16 cellular contexts compared by ENCODE assay signal in the genomic region with DNA sequence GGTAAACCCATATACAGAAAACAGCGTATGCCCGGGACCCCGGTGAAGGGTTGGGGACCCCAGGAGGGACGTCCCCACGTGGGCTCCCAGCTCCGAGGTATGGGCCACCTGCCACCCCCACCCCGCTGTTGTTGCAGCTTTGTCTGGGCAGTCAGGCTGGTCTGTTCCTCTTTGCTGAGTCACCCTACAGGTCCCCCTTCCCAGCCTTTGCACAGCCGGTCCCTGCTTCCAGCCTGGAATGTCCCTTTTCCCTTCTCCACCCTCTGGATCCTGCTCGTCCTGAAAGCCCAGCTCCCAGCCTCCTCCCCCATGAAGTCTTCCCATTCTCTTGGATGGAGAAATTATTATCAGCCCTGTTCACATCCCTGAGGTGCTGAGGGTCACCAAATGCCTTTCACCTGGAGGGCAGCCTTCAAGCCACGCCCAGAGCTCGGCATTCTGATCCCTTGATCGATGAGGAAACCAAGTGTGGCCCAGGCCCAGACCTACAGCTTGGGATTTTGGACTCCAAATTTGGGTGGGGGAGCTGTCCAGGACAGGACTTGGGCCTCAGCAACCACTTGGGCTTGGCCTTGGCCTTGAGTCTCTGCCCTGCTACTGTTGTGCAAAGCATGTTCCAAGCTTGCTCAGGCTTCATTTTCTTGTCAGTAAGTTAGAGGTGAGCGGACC. TPM values are rescaled to one million over a fixed set of nuclear protein-coding genes. Genes with fewer than 3 reads are reported as not detected.
A peak's percentile ranks its signal among the peaks of the same experiment; 100 is the strongest.
DNase-seq lines count a peak whose midpoint lies in the region; ATAC-seq and TF ChIP-seq lines count a peak whose summit lies in the region.
"Had no signal": no experiment of that assay in that cellular context is flagged by ENCODE, and none has a peak within 500 bp of the region (broad histone marks: within the 10 kb centered on the region; RNA-seq: fewer than 3 reads in every experiment).

No MANE protein-coding gene starts in this region.

- peak overlapping the region; percentile 100 for H3K27ac Mint-ChIP-seq in type B pancreatic cell
- no peak overlapping the region for H3K27ac Mint-ChIP-seq in activated T-helper 17 cell treated with anti-CD3 and anti-CD28 coated beads, Interleukin-2, amount 50 U/mL, for 72 hours
- H3K27ac Mint-ChIP-seq: T-helper 17 cell had no signal

- peak overlapping the region; percentile 23 to 86 for H3K27ac ChIP-seq in left lung
- no peak overlapping the region for H3K27ac ChIP-seq in psoas muscle
- H3K27ac ChIP-seq: gastrocnemius medialis, left ventricle myocardium inferior had no signal

- H3K36me3 ChIP-seq in left lung (no peaks in the 10 kb centered on the region), psoas muscle (ENCODE audit: insufficient read depth in 1 of 2, low read depth in 1 of 2) (no peaks in the 10 kb centered on the region)
- H3K36me3 ChIP-seq: gastrocnemius medialis, left ventricle myocardium inferior had no signal

- ATAC-seq in left lung (peak; percentile 24), psoas muscle (no peak)
- no peak for ATAC-seq in activated T-helper 17 cell treated with anti-CD3 and anti-CD28 coated beads, Interleukin-2, amount 50 U/mL, for 72 hours (replicated peaks)
- ATAC-seq: gastrocnemius medialis, T-helper 17 cell had no signal

- H3K4me3 Mint-ChIP-seq in type B pancreatic cell, result peak overlapping the region; percentile 95
- no peak overlapping the region for H3K4me3 Mint-ChIP-seq in activated T-helper 17 cell treated with anti-CD3 and anti-CD28 coated beads, Interleukin-2, amount 50 U/mL, for 72 hours
- H3K4me3 Mint-ChIP-seq: T-helper 17 cell had no signal

- H3K36me3 Mint-ChIP-seq in type B pancreatic cell, result peaks cover 3% of the 10 kb centered on the region
- no peaks in the 10 kb centered on the region for H3K36me3 Mint-ChIP-seq in activated T-helper 17 cell treated with anti-CD3 and anti-CD28 coated beads, Interleukin-2, amount 50 U/mL, for 72 hours (ENCODE audit: low read depth)

- intact Hi-C loops in left lung (cut with DNase I) (no loop called here), psoas muscle (cut with DNase I) (no loop called here)

- H3K27me3 ChIP-seq in left lung, result peaks cover 0 to 9% of the 10 kb centered on the region in 2 donors
- peaks cover 0 to 5% (median 2%) of the 10 kb centered on the region in 3 donors for H3K27me3 ChIP-seq in psoas muscle (ENCODE audit: insufficient read depth in 3 of 3, low read length in 2 of 3)
- H3K27me3 ChIP-seq: gastrocnemius medialis had no signal

- peaks cover 17% of the 10 kb centered on the region for H3K4me1 Mint-ChIP-seq in type B pancreatic cell (ENCODE audit: unreplicated experiment)
- no peaks in the 10 kb centered on the region for H3K4me1 Mint-ChIP-seq in activated T-helper 17 cell treated with anti-CD3 and anti-CD28 coated beads, Interleukin-2, amount 50 U/mL, for 72 hours

- 72 to 76% (median 73%) methylated on average over 13 of the region's 13 CpGs for WGBS in psoas muscle, 3 donors

- H3K4me3 ChIP-seq in left lung (peak overlapping the region in 1 of 2 donors; percentile 48), psoas muscle (no peak overlapping the region)
- H3K4me3 ChIP-seq: gastrocnemius medialis, left ventricle myocardium inferior had no signal

- no peaks in the 10 kb centered on the region for H3K9me3 Mint-ChIP-seq in type B pancreatic cell
- H3K9me3 Mint-ChIP-seq in activated T-helper 17 cell treated with anti-CD3 and anti-CD28 coated beads, Interleukin-2, amount 50 U/mL, for 72 hours, result no peaks in the 10 kb centered on the region

- H3K4me1 ChIP-seq in left lung (peaks cover 7 to 8% of the 10 kb centered on the region in 2 donors), psoas muscle (no peaks in the 10 kb centered on the region)

- peaks cover 21% of the 10 kb centered on the region for H3K27me3 Mint-ChIP-seq in type B pancreatic cell
- H3K27me3 Mint-ChIP-seq in activated T-helper 17 cell treated with anti-CD3 and anti-CD28 coated beads, Interleukin-2, amount 50 U/mL, for 72 hours, result peaks cover 3% of the 10 kb centered on the region

- peak in 2 of 3 experiments; percentile 51 to 52 for DNase-seq in NCI-H1417 (lab: John Stamatoyannopoulos, UW)
- DNase-seq in NCI-H1417 treated with DMSO at 0.1 percent for 48 hours (lab: John Stamatoyannopoulos, UW), result no peak
- DNase-seq in SW480 (ENCODE audit: low spot score), result peak; percentile 90
- peak; percentile 61 to 76 for DNase-seq in left lung
- DNase-seq in type B pancreatic cell (ENCODE audit: extremely low spot score, unreplicated experiment), result no peak
- no peak for DNase-seq in psoas muscle
- DNase-seq in epidermal melanocyte (ENCODE audit: insufficient read length, low spot score), result no peak
- DNase-seq: activated CD8-positive, alpha-beta memory T cell treated with anti-CD3 and anti-CD28 coated beads for 24 hours; activated naive CD4-positive, alpha-beta T cell treated with anti-CD3 and anti-CD28 coated beads, Interleukin-2, amount 50 U/mL, for 16 hours; gastrocnemius medialis; left ventricle myocardium inferior; NCI-H1105 treated with DMSO at 0.1 percent for 48 hours; NK-92 treated with Interleukin-12 subunit alpha and Interleukin-12 subunit beta, amount 100 ng/mL, for 24 hours; stimulated activated CD4-positive, alpha-beta T cell treated with anti-CD3 and anti-CD28 coated beads, Interleukin-4, amount 100 ng/mL, for 4 hours; T-helper 17 cell had no signal

- H3K9me3 ChIP-seq in left lung (no peaks in the 10 kb centered on the region), psoas muscle (no peaks in the 10 kb centered on the region)
- H3K9me3 ChIP-seq: gastrocnemius medialis, left ventricle myocardium inferior had no signal

- TF ChIP-seq CTCF in left lung (IDR thresholded peaks at IDR 0.05), result no peak
- no peak for TF ChIP-seq CTCF in type B pancreatic cell (conservative IDR thresholded peaks at IDR 0.05)
- TF ChIP-seq CTCF in psoas muscle (IDR thresholded peaks at IDR 0.05), result no peak

RNA-seq across cellular contexts. Expression of gene CLDN4, which starts 2.6 kb away (rescaled TPM):
- total RNA-seq in left lung (100 to 1,000 TPM; 108 to 219 TPM), type B pancreatic cell (ENCODE audit: low replicate concordance) (223 and 787 TPM in 2 replicates), psoas muscle (under 1 TPM in 2 of 4 donors, not detected in 2; 0.15 to 0.16 TPM)
- polyA plus RNA-seq in psoas muscle, result under 1 TPM in 2 of 3 donors, not detected in 1; 0.10 to 0.16 TPM
- under 1 TPM in 1 of 2 donors, not detected in 1; 0.26 TPM for total RNA-seq in activated T-helper 17 cell treated with anti-CD3 and anti-CD28 coated beads, Interleukin-2, amount 50 U/mL, for 72 hours

RNA-seq across cellular contexts. Expression of gene METTL27, which starts 8.9 kb away (rescaled TPM):
- 1 to 10 TPM; 1.5 to 2.6 TPM for total RNA-seq in left lung
- total RNA-seq in type B pancreatic cell (ENCODE audit: low replicate concordance), result 8.5 and 11.5 TPM in 2 replicates
- under 1 TPM in 3 of 4 donors, not detected in 1; 0.24 to 0.84 (median 0.50) TPM for total RNA-seq in psoas muscle
- under 1 TPM; 0.09 to 0.21 (median 0.11) TPM for polyA plus RNA-seq in psoas muscle
- 1 to 10 TPM in 1 of 2 donors, under 1 TPM in 1; 0.76 to 1.5 TPM for total RNA-seq in activated T-helper 17 cell treated with anti-CD3 and anti-CD28 coated beads, Interleukin-2, amount 50 U/mL, for 72 hours

RNA-seq across cellular contexts. Expression of gene TMEM270, which starts 27.6 kb away (rescaled TPM):
- total RNA-seq in left lung (not detected), type B pancreatic cell (ENCODE audit: low replicate concordance) (0.57 TPM in 1 of 2 replicates, not detected in the other), psoas muscle (not detected)
- polyA plus RNA-seq in psoas muscle, result not detected
- total RNA-seq in activated T-helper 17 cell treated with anti-CD3 and anti-CD28 coated beads, Interleukin-2, amount 50 U/mL, for 72 hours, result not detected
- total RNA-seq: gastrocnemius medialis, left ventricle myocardium inferior, T-helper 17 cell had no signal

Comparison
In these comparisons a context has a peak if more than half of its experiments do, and no peak if none do; other contexts are left out.
1. DNase-seq: peak in NCI-H1417 (2 of 3), SW480 (single experiment) and left lung (2 of 2); none in NCI-H1417 treated with DMSO at 0.1 percent for 48 hours (single experiment), type B pancreatic cell (single experiment), psoas muscle (0 of 2) and epidermal melanocyte (single experiment).
2. RNA of gene CLDN4, which starts 2.6 kb away (total RNA-seq): 223 to 787 TPM in type B pancreatic cell and 108 to 219 TPM in left lung; 0.26 TPM in activated T-helper 17 cell treated with anti-CD3 and anti-CD28 coated beads, Interleukin-2, amount 50 U/mL, for 72 hours and 0.15 to 0.16 TPM in psoas muscle; every median in the first group is over 10 times any median in the second.